Comparison of ENCODE assay signal across 10 cellular contexts in genomic region chr3:119937229-119937628, GRCh38.
DNase-seq lines count a peak whose midpoint lies in the region; ATAC-seq and TF ChIP-seq lines count a peak whose summit lies in the region.
"Had no signal": no experiment of that assay in that cellular context is flagged by ENCODE, and none has a peak within 500 bp of the region (broad histone marks: within the 10 kb centered on the region; RNA-seq: fewer than 3 reads in every experiment).

No MANE protein-coding gene starts in this region.

- TF ChIP-seq EP300 in ovary (IDR thresholded peaks at IDR 0.05) (no peak), gastroesophageal sphincter (IDR thresholded peaks at IDR 0.05) (no peak)

- H3K9me3 Mint-ChIP-seq in WTC11: no peaks in the 10 kb centered on the region
- H3K9me3 Mint-ChIP-seq in naive thymus-derived CD4-positive, alpha-beta T cell: peaks cover 0 to 11% (median 6%) of the 10 kb centered on the region in 11 donors

- TF ChIP-seq CTCF in WTC11 (IDR thresholded peaks at IDR 0.05) (no peak), ovary (IDR thresholded peaks at IDR 0.05) (no peak), gastroesophageal sphincter (IDR thresholded peaks at IDR 0.05) (no peak)

- H3K27ac Mint-ChIP-seq in WTC11: peak overlapping the region; percentile 7; the same call in 1 of the 2 replicates
- peak overlapping the region; percentile 4 to 83 (median 37) for H3K27ac Mint-ChIP-seq in naive thymus-derived CD4-positive, alpha-beta T cell

- DNase-seq in WTC11 (ENCODE audit: low spot score): no peak
- peak in 3 of 9 donors; percentile 8 to 49 (median 12) for DNase-seq in naive thymus-derived CD4-positive, alpha-beta T cell
- DNase-seq in ovary: no peak
- no peak for DNase-seq in aorta
- no peak for DNase-seq in islet precursor cell

- TF ChIP-seq POLR2A in ovary (IDR thresholded peaks at IDR 0.05) (no peak), gastroesophageal sphincter (IDR thresholded peaks at IDR 0.05) (no peak)

- no peak overlapping the region for H3K4me3 ChIP-seq in naive thymus-derived CD4-positive, alpha-beta T cell (ENCODE audit: low read length)
- no peak overlapping the region for H3K4me3 ChIP-seq in ovary
- H3K4me3 ChIP-seq in aorta (ENCODE audit: low read length in 2 of 2): no peak overlapping the region
- no peak overlapping the region for H3K4me3 ChIP-seq in gastroesophageal sphincter
- H3K4me3 ChIP-seq: thoracic aorta had no signal

- 87 to 92% (median 92%) methylated on average over 2 of the region's 2 CpGs for WGBS in ovary, 3 donors
- WGBS in aorta, 2 donors: 72 to 82% methylated on average over 2 of the region's 2 CpGs
- WGBS in gastroesophageal sphincter (ENCODE audit: low coverage in 1 of 2), 2 donors: 80 to 100% methylated on average over 1 of the region's 2 CpGs

- H3K4me1 ChIP-seq in naive thymus-derived CD4-positive, alpha-beta T cell (ENCODE audit: control insufficient read depth in 2 of 2, insufficient read depth in 2 of 2, low read length in 2 of 2): peaks cover 0 to 11% of the 10 kb centered on the region in 2 donors
- H3K4me1 ChIP-seq in ovary (ENCODE audit: insufficient read depth): no peaks in the 10 kb centered on the region
- no peaks in the 10 kb centered on the region for H3K4me1 ChIP-seq in aorta (ENCODE audit: control insufficient read depth in 1 of 2, insufficient read depth in 2 of 2, low read length in 2 of 2)
- no peaks in the 10 kb centered on the region for H3K4me1 ChIP-seq in gastroesophageal sphincter

- CTCF ChIA-PET in WTC11 (lab: Charles Lee): no interaction called here
- CTCF ChIA-PET in naive thymus-derived CD4-positive, alpha-beta T cell (lab: Charles Lee): no interaction called here

- POLR2A ChIA-PET in WTC11 (lab: Charles Lee): no interaction called here
- POLR2A ChIA-PET in naive thymus-derived CD4-positive, alpha-beta T cell (lab: Charles Lee): no interaction called here

- no peak overlapping the region for H3K4me3 Mint-ChIP-seq in WTC11
- H3K4me3 Mint-ChIP-seq in naive thymus-derived CD4-positive, alpha-beta T cell: peak overlapping the region; percentile 21 to 84 (median 42)

- no peaks in the 10 kb centered on the region for H3K36me3 ChIP-seq in naive thymus-derived CD4-positive, alpha-beta T cell (ENCODE audit: control insufficient read depth in 2 of 3, insufficient read depth in 3 of 3, low read length in 3 of 3)
- no peaks in the 10 kb centered on the region for H3K36me3 ChIP-seq in ovary
- H3K36me3 ChIP-seq in aorta (ENCODE audit: control insufficient read depth in 1 of 2, insufficient read depth in 2 of 2, low read length in 1 of 2): no peaks in the 10 kb centered on the region
- H3K36me3 ChIP-seq in gastroesophageal sphincter: no peaks in the 10 kb centered on the region
- H3K36me3 ChIP-seq: thoracic aorta had no signal

- no peak overlapping the region for H3K27ac ChIP-seq in naive thymus-derived CD4-positive, alpha-beta T cell (ENCODE audit: low read depth, low read length)
- no peak overlapping the region for H3K27ac ChIP-seq in ovary
- H3K27ac ChIP-seq in aorta (ENCODE audit: low read depth in 1 of 2, low read length in 2 of 2): no peak overlapping the region
- no peak overlapping the region for H3K27ac ChIP-seq in gastroesophageal sphincter
- H3K27ac ChIP-seq: thoracic aorta had no signal

- no peaks in the 10 kb centered on the region for H3K27me3 ChIP-seq in naive thymus-derived CD4-positive, alpha-beta T cell (ENCODE audit: control insufficient read depth in 2 of 2, insufficient read depth in 2 of 2, low read length in 2 of 2)
- H3K27me3 ChIP-seq in ovary (no peaks in the 10 kb centered on the region), aorta (ENCODE audit: control insufficient read depth in 1 of 2, insufficient read depth in 2 of 2, low read length in 1 of 2) (no peaks in the 10 kb centered on the region), gastroesophageal sphincter (no peaks in the 10 kb centered on the region)

- H3K9me3 ChIP-seq in naive thymus-derived CD4-positive, alpha-beta T cell (ENCODE audit: control insufficient read depth in 2 of 3, low read length in 3 of 3): no peaks in the 10 kb centered on the region
- H3K9me3 ChIP-seq in ovary: no peaks in the 10 kb centered on the region
- H3K9me3 ChIP-seq in aorta (ENCODE audit: control insufficient read depth, low read length): peaks cover 2% of the 10 kb centered on the region
- no peaks in the 10 kb centered on the region for H3K9me3 ChIP-seq in gastroesophageal sphincter
- H3K9me3 ChIP-seq: thoracic aorta had no signal

- H3K4me1 Mint-ChIP-seq in WTC11: peaks cover 5% of the 10 kb centered on the region; the same call in 1 of the 2 replicates
- H3K4me1 Mint-ChIP-seq in naive thymus-derived CD4-positive, alpha-beta T cell: peaks cover 19 to 78% (median 68%) of the 10 kb centered on the region in 7 donors

- no peaks in the 10 kb centered on the region for H3K27me3 Mint-ChIP-seq in WTC11 (ENCODE audit: low read depth)
- no peaks in the 10 kb centered on the region for H3K27me3 Mint-ChIP-seq in naive thymus-derived CD4-positive, alpha-beta T cell
- H3K27me3 Mint-ChIP-seq: IgD-negative memory B cell had no signal

- H3K36me3 Mint-ChIP-seq in WTC11: no peaks in the 10 kb centered on the region
- peaks cover 0 to 30% (median 20%) of the 10 kb centered on the region in 5 donors for H3K36me3 Mint-ChIP-seq in naive thymus-derived CD4-positive, alpha-beta T cell

- ATAC-seq in GM18870 (IDR thresholded peaks at IDR 0.05; ENCODE audit: unreplicated experiment) (peak; percentile 93), HG02840 (IDR thresholded peaks at IDR 0.05; ENCODE audit: low FRiP score, unreplicated experiment) (peak; percentile 93), WTC11 (0 out of 2 replicates have a peak, but pooled peaks have one; percentile 36), aorta (ENCODE audit: low FRiP score) (no peak), gastroesophageal sphincter (no peak)
- ATAC-seq in naive thymus-derived CD4-positive, alpha-beta T cell: peak; percentile 73

- intact Hi-C loops in naive thymus-derived CD4-positive, alpha-beta T cell (cut with micrococcal nuclease): loop anchor here in 1 of 2 donors (1.0 kb wide), 2 partner anchors 26 to 157 kb away; partner anchors contain the start of gene GSK3B
- intact Hi-C loops in ovary (cut with DNase I): no loop called here
- intact Hi-C loops in aorta (cut with DNase I): no loop called here

TF ChIP-seq in WTC11, 78 proteins besides CTCF, POLR2A, EP300 and RAD21:
- TF ChIP-seq NFE2L1 (CRISPR knock-in tag; IDR thresholded peaks at IDR 0.05) (no peak), ELF4 (CRISPR knock-in tag; IDR thresholded peaks at IDR 0.05; ENCODE audit: low read depth) (no peak), E2F4 (CRISPR knock-in tag; IDR thresholded peaks at IDR 0.05; ENCODE audit: borderline replicate concordance, low read depth) (no peak), AFF4 (CRISPR knock-in tag; IDR thresholded peaks at IDR 0.05; ENCODE audit: borderline replicate concordance) (no peak)
TF ChIP-seq in WTC11: peak in this region for 0.

Comparison
In these comparisons a context has a peak if more than half of its experiments do, and no peak if none do; other contexts are left out.
1. ATAC-seq: peak in GM18870 (single experiment), HG02840 (single experiment), WTC11 (single experiment) and naive thymus-derived CD4-positive, alpha-beta T cell (single experiment); none in aorta (single experiment) and gastroesophageal sphincter (single experiment).